In genomic region chr3:171949559-171949958, GRCh38 we compare ENCODE assay signal across 19 cellular contexts.
DNase-seq lines count a peak whose midpoint lies in the region; ATAC-seq, FAIRE-seq and TF ChIP-seq lines count a peak whose summit lies in the region.
"Had no signal": no experiment of that assay in that cellular context is flagged by ENCODE, and none has a peak within 500 bp of the region (broad histone marks: within the 10 kb centered on the region; RNA-seq: fewer than 3 reads in every experiment).

No MANE protein-coding gene starts in this region.

- POLR2A ChIA-PET in HEK293 (lab: Yijun Ruan, JAX) = no interaction called here
- POLR2A ChIA-PET in HepG2 (lab: Yijun Ruan, JAX) = interaction anchor here (0.8 to 1.9 kb wide), 5 partner anchors 17 to 110 kb away, joined by 3 to 12 read pairs (median 4); partner anchors contain the start of gene FNDC3B

- no peak overlapping the region for H3K4me3 ChIP-seq in HEK293 (ENCODE audit: low read depth, low read length)
- H3K4me3 ChIP-seq in HepG2 (replicated peaks in 1 of 3; ENCODE audit: insufficient read depth in 1 of 3, low read depth in 2 of 3, low read length in 3 of 3) = no peak overlapping the region; a peak in 1 of 6 replicates
- H3K4me3 ChIP-seq in neural cell (ENCODE audit: low read length) = no peak overlapping the region
- H3K4me3 ChIP-seq: HAP-1 had no signal

- no peaks in the 10 kb centered on the region for H3K9me2 ChIP-seq in neural cell (ENCODE audit: insufficient read depth, low read length)

- in situ Hi-C loops in HepG2 (cut with HindIII; ENCODE audit: extremely low pct_ligation_motif_present, low pct_unique_long_range_greater_than_20kb) = no loop called here

- DNase-seq in HepG2 (ENCODE audit: low spot score) (no peak), posterior vena cava (ENCODE audit: low spot score) (no peak), NOMO-1 treated with DMSO at 0.1 percent for 48 hours (lab: John Stamatoyannopoulos, UW; ENCODE audit: unreplicated experiment) (no peak), NCI-H510A (lab: John Stamatoyannopoulos, UW) (no peak), foreskin keratinocyte (no peak)
- DNase-seq: AML-193; Caco-2; CD4-positive, alpha-beta T cell; DMS79 treated with DMSO at 0.1 percent for 48 hours; GF-D8; KG1 had no signal

- no peaks in the 10 kb centered on the region for H4K20me1 ChIP-seq in HepG2 (ENCODE audit: insufficient read depth, low read length)
- no peaks in the 10 kb centered on the region for H4K20me1 ChIP-seq in neural cell (ENCODE audit: insufficient read depth)

- TF ChIP-seq CTCF in HEK293 (tag by site-specific recombination; IDR thresholded peaks at IDR 0.05) (no peak), HepG2 (CRISPR knock-in tag; IDR thresholded peaks at IDR 0.05) (no peak), neural cell (IDR thresholded peaks at IDR 0.05; ENCODE audit: poor library complexity, severe bottlenecking) (no peak), foreskin keratinocyte (conservative IDR thresholded peaks at IDR 0.05) (no peak)

- H3K4me1 ChIP-seq in HEK293 (ENCODE audit: control insufficient read depth, insufficient read depth, low read length) (peaks cover 4% of the 10 kb centered on the region), HepG2 (ENCODE audit: insufficient read depth, low read length) (peaks cover 72% of the 10 kb centered on the region), foreskin keratinocyte (peaks cover 6% of the 10 kb centered on the region)

- ATAC-seq in HepG2 = peak; percentile 42; the same call in 1 of the 3 replicates
- ATAC-seq in foreskin keratinocyte = no peak

- H3K79me2 ChIP-seq in HepG2 (ENCODE audit: insufficient read depth, low read length) (no peaks in the 10 kb centered on the region), neural cell (replicated peaks; ENCODE audit: insufficient read depth, low read length) (no peaks in the 10 kb centered on the region)

- H3K36me3 ChIP-seq in HEK293 (ENCODE audit: control insufficient read depth in 2 of 2, insufficient read depth in 1 of 2, low read length in 2 of 2) (no peaks in the 10 kb centered on the region), HepG2 (replicated peaks in 1 of 2; ENCODE audit: control insufficient read depth in 1 of 2, insufficient read depth in 2 of 2, low read length in 2 of 2) (no peaks in the 10 kb centered on the region), neural cell (ENCODE audit: insufficient read depth, low read length) (no peaks in the 10 kb centered on the region)
- H3K36me3 ChIP-seq: HAP-1 had no signal

- intact Hi-C loops in HepG2 (cut with micrococcal nuclease; ENCODE audit: unreplicated experiment) = no loop called here
- intact Hi-C loops in posterior vena cava (cut with DNase I) = no loop called here

- TF ChIP-seq RAD21 in HepG2 (CRISPR knock-in tag; IDR thresholded peaks at IDR 0.05) (no peak), neural cell (conservative IDR thresholded peaks at IDR 0.05) (no peak)

- H3K4me2 ChIP-seq in HepG2 (ENCODE audit: low read depth, low read length) (peak overlapping the region; percentile 61), neural cell (ENCODE audit: low read length) (peak overlapping the region; percentile 6)

- TF ChIP-seq EP300 in HepG2 (IDR thresholded peaks at IDR 0.05; ENCODE audit: low read depth in 2 of 2, low read length in 2 of 2) (no peak), HepG2 (CRISPR knock-in tag; IDR thresholded peaks at IDR 0.05; ENCODE audit: borderline replicate concordance) (no peak), neural cell (conservative IDR thresholded peaks at IDR 0.05; ENCODE audit: poor library complexity, severe bottlenecking) (no peak)

- no peak overlapping the region for H3K27ac ChIP-seq in HEK293 (ENCODE audit: extremely low read depth, low read depth, low read length)
- no peak overlapping the region for H3K27ac ChIP-seq in HepG2 (ENCODE audit: extremely low read length, insufficient read depth, low read length)
- peak overlapping the region; percentile 71 for H3K27ac ChIP-seq in neural cell (ENCODE audit: low read length)
- no peak overlapping the region for H3K27ac ChIP-seq in foreskin keratinocyte
- H3K27ac ChIP-seq: C4-2B had no signal

- CTCF ChIA-PET in HEK293 (lab: Yijun Ruan, JAX) = no interaction called here
- CTCF ChIA-PET in HepG2 (lab: Yijun Ruan, JAX; ENCODE audit: low intra/inter-chr PET ratio, low total read pairs) = no interaction called here

- FAIRE-seq in HepG2 (lab: Jason Lieb, UNC) = no peak
- FAIRE-seq: A204.1, D721Med, GM19239, H1 had no signal

- H3F3A ChIP-seq in neural cell (ENCODE audit: insufficient read depth, low read length, poor library complexity, severe bottlenecking) = no peaks in the 10 kb centered on the region

- 17% methylated on average over 2 of the region's 2 CpGs for WGBS in HepG2 (ENCODE audit: low lambda C conversion rate)

- no peak for TF ChIP-seq POLR2A in HepG2 (IDR thresholded peaks at IDR 0.05; ENCODE audit: insufficient read depth in 1 of 2, low read depth in 2 of 2, low read length in 2 of 2)

- H3K9ac ChIP-seq in HepG2 (ENCODE audit: insufficient read depth, low read depth, low read length) (no peak overlapping the region; the same call in 1 of the 2 replicates), neural cell (ENCODE audit: low read length) (no peak overlapping the region)

- BruUV-seq in HepG2 (replicated peaks; lab: Mats Ljungman, UMichigan) = no TSS peak

- H3K9me3 ChIP-seq in HEK293 (ENCODE audit: control insufficient read depth, insufficient read depth, low read depth, low read length) (no peaks in the 10 kb centered on the region), HepG2 (ENCODE audit: low read length) (no peaks in the 10 kb centered on the region), neural cell (ENCODE audit: low read length) (no peaks in the 10 kb centered on the region)
- H3K9me3 ChIP-seq: Caco-2, HAP-1 had no signal

- peak overlapping the region; percentile 66 for H2AFZ ChIP-seq in HepG2 (ENCODE audit: low read length)
- no peak overlapping the region for H2AFZ ChIP-seq in neural cell (ENCODE audit: low read depth, low read length)

- H3K27me3 ChIP-seq in HepG2 (ENCODE audit: control insufficient read depth in 1 of 2, insufficient read depth in 2 of 2, low read length in 2 of 2) (no peaks in the 10 kb centered on the region), neural cell (ENCODE audit: insufficient read depth, low read depth, low read length) (no peaks in the 10 kb centered on the region), foreskin keratinocyte (no peaks in the 10 kb centered on the region)

TF ChIP-seq in HEK293, 187 proteins besides CTCF, POLR2A, EP300 and RAD21:
- TF ChIP-seq SCRT1 (tag by site-specific recombination; IDR thresholded peaks at IDR 0.05; ENCODE audit: borderline replicate concordance) (0 out of 2 replicates have a peak, but pooled peaks have one; percentile 19), SCRT2 (tag by site-specific recombination; IDR thresholded peaks at IDR 0.05) (peak; percentile 77), OVOL3 (tag by site-specific recombination; IDR thresholded peaks at IDR 0.05) (no peak), ZNF248 (tag by site-specific recombination; IDR thresholded peaks at IDR 0.05) (no peak)

TF ChIP-seq in HepG2, 621 proteins besides CTCF, POLR2A, EP300 and RAD21 (continues in another document):
- no peak for TF ChIP-seq KAT8 (CRISPR knock-in tag; IDR thresholded peaks at IDR 0.05)
- TF ChIP-seq SOX13 (IDR thresholded peaks at IDR 0.05) = no peak
- 0 out of 4 replicates have a peak, but pooled peaks of 1 of the 2 experiments have one; percentile 14 for TF ChIP-seq SOX13 (CRISPR knock-in tag; conservative IDR thresholded peaks at IDR 0.05 in 1 of 2, IDR thresholded peaks at IDR 0.05 in 1 of 2)
- TF ChIP-seq GFI1 (CRISPR knock-in tag; IDR thresholded peaks at IDR 0.05; ENCODE audit: borderline replicate concordance) = peak; percentile 84

TF ChIP-seq in neural cell, 6 proteins besides CTCF, POLR2A, EP300 and RAD21:
- TF ChIP-seq, protein P1, sequence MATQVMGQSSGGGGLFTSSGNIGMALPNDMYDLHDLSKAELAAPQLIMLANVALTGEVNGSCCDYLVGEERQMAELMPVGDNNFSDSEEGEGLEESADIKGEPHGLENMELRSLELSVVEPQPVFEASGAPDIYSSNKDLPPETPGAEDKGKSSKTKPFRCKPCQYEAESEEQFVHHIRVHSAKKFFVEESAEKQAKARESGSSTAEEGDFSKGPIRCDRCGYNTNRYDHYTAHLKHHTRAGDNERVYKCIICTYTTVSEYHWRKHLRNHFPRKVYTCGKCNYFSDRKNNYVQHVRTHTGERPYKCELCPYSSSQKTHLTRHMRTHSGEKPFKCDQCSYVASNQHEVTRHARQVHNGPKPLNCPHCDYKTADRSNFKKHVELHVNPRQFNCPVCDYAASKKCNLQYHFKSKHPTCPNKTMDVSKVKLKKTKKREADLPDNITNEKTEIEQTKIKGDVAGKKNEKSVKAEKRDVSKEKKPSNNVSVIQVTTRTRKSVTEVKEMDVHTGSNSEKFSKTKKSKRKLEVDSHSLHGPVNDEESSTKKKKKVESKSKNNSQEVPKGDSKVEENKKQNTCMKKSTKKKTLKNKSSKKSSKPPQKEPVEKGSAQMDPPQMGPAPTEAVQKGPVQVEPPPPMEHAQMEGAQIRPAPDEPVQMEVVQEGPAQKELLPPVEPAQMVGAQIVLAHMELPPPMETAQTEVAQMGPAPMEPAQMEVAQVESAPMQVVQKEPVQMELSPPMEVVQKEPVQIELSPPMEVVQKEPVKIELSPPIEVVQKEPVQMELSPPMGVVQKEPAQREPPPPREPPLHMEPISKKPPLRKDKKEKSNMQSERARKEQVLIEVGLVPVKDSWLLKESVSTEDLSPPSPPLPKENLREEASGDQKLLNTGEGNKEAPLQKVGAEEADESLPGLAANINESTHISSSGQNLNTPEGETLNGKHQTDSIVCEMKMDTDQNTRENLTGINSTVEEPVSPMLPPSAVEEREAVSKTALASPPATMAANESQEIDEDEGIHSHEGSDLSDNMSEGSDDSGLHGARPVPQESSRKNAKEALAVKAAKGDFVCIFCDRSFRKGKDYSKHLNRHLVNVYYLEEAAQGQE (IDR thresholded peaks at IDR 0.05; ENCODE audit: borderline replicate concordance) = no peak
- TF ChIP-seq EZH2 (IDR thresholded peaks at IDR 0.05; ENCODE audit: borderline replicate concordance, insufficient read depth, low read length, poor library complexity, severe bottlenecking) = no peak
